In the genomic region with DNA sequence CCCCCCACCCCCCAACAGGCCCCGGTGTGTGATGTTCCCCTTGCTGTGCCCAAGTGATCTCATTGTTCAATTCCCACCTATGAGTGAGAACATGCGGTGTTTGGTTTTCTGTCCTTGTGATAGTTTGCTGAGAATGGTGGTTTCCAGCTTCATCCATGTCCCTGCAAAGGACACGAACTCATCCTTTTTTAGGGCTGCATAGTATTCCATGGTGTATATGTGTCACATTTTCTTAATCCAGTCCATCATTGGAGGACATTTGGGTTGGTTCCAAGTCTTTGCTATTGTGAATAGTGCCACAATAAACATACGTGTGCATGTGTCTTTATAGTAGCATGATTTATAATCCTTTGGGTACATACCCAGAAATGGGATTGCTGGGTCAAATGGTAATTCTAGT, we compare ENCODE assay signal across 11 cellular contexts. TPM values are rescaled to one million over a fixed set of nuclear protein-coding genes. Genes with fewer than 3 reads are reported as not detected.
"Had no signal": no experiment of that assay in that cellular context is flagged by ENCODE, and none has a peak within 500 bp of the region (broad histone marks: within the 10 kb centered on the region; RNA-seq: fewer than 3 reads in every experiment).

No MANE protein-coding gene starts in this region.

RNA-seq across cellular contexts. Expression of a gene that starts 27.2 kb away (rescaled TPM):
- total RNA-seq: OCI-LY7, PC-3, PC-9, Peyer's patch, Right ventricle myocardium inferior, Right ventricle myocardium superior, RPMI7951, SJCRH30, SJSA1, SK-MEL-5 had no signal

RNA-seq across cellular contexts. Expression of a gene that starts 38.6 kb away (rescaled TPM):
- total RNA-seq: PC-9, RPMI7951, SJCRH30, SJSA1, SK-MEL-5 had no signal
- polyA plus RNA-seq: SK-N-SH had no signal
